Comparison of ENCODE assay signal across 8 cellular contexts in genomic region chr6:44270526-44271405, GRCh38. TPM values are rescaled to one million over a fixed set of nuclear protein-coding genes. Genes with fewer than 3 reads are reported as not detected.
A peak's percentile ranks its signal among the peaks of the same experiment; 100 is the strongest.
DNase-seq lines count a peak whose midpoint lies in the region; ATAC-seq, FAIRE-seq and TF ChIP-seq lines count a peak whose summit lies in the region.

No MANE protein-coding gene starts in this region.

- CTCF ChIA-PET in A549 (lab: Yijun Ruan, JAX) = interaction anchor here (0.8 to 6.2 kb wide), 5 partner anchors 14 to 73 kb away, joined by 3 to 181 read pairs (median 4); no protein-coding TSS in a partner anchor
- CTCF ChIA-PET in activated CD4-positive, alpha-beta memory T cell treated with anti-CD3 and anti-CD28 coated beads for 36 hours (lab: Charles Lee) = interaction anchor here (0.9 to 5.2 kb wide), 5 partner anchors 14 to 66 kb away, joined by 3 to 184 read pairs (median 4); partner anchors contain the start of genes AARS2 and SLC29A1
- CTCF ChIA-PET in HepG2 (lab: Yijun Ruan, JAX; ENCODE audit: low intra/inter-chr PET ratio, low total read pairs) = interaction anchor here (4.3 kb wide), 1 partner anchor 67 kb away, joined by 65 read pairs; no protein-coding TSS in a partner anchor

- H3K9me3 Mint-ChIP-seq in H9 = no peaks in the 10 kb centered on the region
- H3K9me3 Mint-ChIP-seq in activated CD4-positive, alpha-beta memory T cell treated with anti-CD3 and anti-CD28 coated beads for 36 hours = no peaks in the 10 kb centered on the region

- H3K36me3 ChIP-seq in HepG2 (replicated peaks in 1 of 2; ENCODE audit: control insufficient read depth in 1 of 2, insufficient read depth in 2 of 2, low read length in 2 of 2) = no peaks in the 10 kb centered on the region

- no TSS peak for BruUV-seq in HepG2 (replicated peaks; lab: Mats Ljungman, UMichigan)

- TF ChIP-seq EP300 in A549 (IDR thresholded peaks at IDR 0.05) (no peak), HepG2 (IDR thresholded peaks at IDR 0.05; ENCODE audit: low read depth in 2 of 2, low read length in 2 of 2) (no peak), HepG2 (CRISPR knock-in tag; IDR thresholded peaks at IDR 0.05; ENCODE audit: borderline replicate concordance) (no peak)

- H4K91ac ChIP-seq in H9 (ENCODE audit: insufficient read length, low read depth, low read length) = no peak overlapping the region

- no peak overlapping the region for H2BK120ac ChIP-seq in H9 (ENCODE audit: low read depth, low read length, poor library complexity, severe bottlenecking)

- intact Hi-C loops in activated CD4-positive, alpha-beta memory T cell treated with anti-CD3 and anti-CD28 coated beads for 36 hours (cut with micrococcal nuclease) = no loop called here
- intact Hi-C loops in HepG2 (cut with micrococcal nuclease; ENCODE audit: unreplicated experiment) = no loop called here

- H3K4me2 ChIP-seq in A549 (peak overlapping the region; percentile 96), H9 (ENCODE audit: insufficient read depth, insufficient read length, low read length) (peak overlapping the region; percentile 22), HepG2 (ENCODE audit: low read depth, low read length) (peak overlapping the region; percentile 29; the same call in 1 of the 2 replicates)

- no peak for DNase-seq in A549 (ENCODE audit: low read depth in 1 of 2, low spot score in 1 of 2)
- DNase-seq in H9 = peak; percentile 73
- no peak for DNase-seq in activated CD4-positive, alpha-beta memory T cell treated with anti-CD3 and anti-CD28 coated beads for 36 hours
- DNase-seq in HepG2 (ENCODE audit: low spot score) = no peak
- no peak for DNase-seq in D721Med (ENCODE audit: insufficient read length, low spot score)
- DNase-seq in GM20000 (ENCODE audit: low spot score) = no peak

- H4K5ac ChIP-seq in H9 (ENCODE audit: insufficient read length, low read depth, low read length) = no peak overlapping the region

- H3K4me3 ChIP-seq in A549 (peak overlapping the region; percentile 53), HepG2 (replicated peaks in 1 of 3; ENCODE audit: insufficient read depth in 1 of 3, low read depth in 2 of 3, low read length in 3 of 3) (peak overlapping the region; percentile 33 to 62 (median 42); a peak in 5 of 6 replicates)

- H2AFZ ChIP-seq in H9 (ENCODE audit: low read length) (no peak overlapping the region), HepG2 (ENCODE audit: low read length) (no peak overlapping the region)

- H2BK12ac ChIP-seq in H9 (ENCODE audit: insufficient read length, low read depth, low read length) = no peak overlapping the region

- no peak overlapping the region for H2AK5ac ChIP-seq in H9 (ENCODE audit: insufficient read length, low read length)

- no peak overlapping the region for H3K9ac ChIP-seq in H9 (ENCODE audit: extremely low read depth, insufficient read length, low read length)
- no peak overlapping the region for H3K9ac ChIP-seq in HepG2 (ENCODE audit: insufficient read depth, low read depth, low read length)

- no peak overlapping the region for H3K23ac ChIP-seq in H9 (ENCODE audit: insufficient read length, low read depth, low read length)

- H2BK5ac ChIP-seq in H9 (ENCODE audit: insufficient read length, low read length) = no peak overlapping the region

- H3K79me2 ChIP-seq in H9 (ENCODE audit: insufficient read depth, low read length) (no peaks in the 10 kb centered on the region), HepG2 (ENCODE audit: insufficient read depth, low read length) (no peaks in the 10 kb centered on the region)

- H2BK20ac ChIP-seq in H9 (ENCODE audit: low read depth, low read length, poor library complexity, severe bottlenecking) = no peak overlapping the region

- TF ChIP-seq CTCF in A549 (IDR thresholded peaks at IDR 0.05) (no peak), H9 (conservative IDR thresholded peaks at IDR 0.05) (no peak), HepG2 (CRISPR knock-in tag; IDR thresholded peaks at IDR 0.05) (no peak), D721Med (IDR thresholded peaks at IDR 0.05; ENCODE audit: insufficient read depth, missing control alignments) (no peak), GM20000 (IDR thresholded peaks at IDR 0.05; ENCODE audit: extremely low read depth, missing control alignments) (no peak)

- H3K23me2 ChIP-seq in H9 (ENCODE audit: insufficient read length, low read depth, low read length, poor library complexity, severe bottlenecking) = peaks cover 5% of the 10 kb centered on the region

- POLR2A ChIA-PET in A549 (lab: Yijun Ruan, JAX) = interaction anchor here (0.6 kb wide), 1 partner anchor 24 kb away, joined by 3 read pairs; the partner anchor contains the start of gene HSP90AB1
- POLR2A ChIA-PET in activated CD4-positive, alpha-beta memory T cell treated with anti-CD3 and anti-CD28 coated beads for 36 hours (lab: Charles Lee) = interaction anchor here (1.0 kb wide), 1 partner anchor 42 kb away, joined by 3 read pairs; the partner anchor contains the start of gene AARS2
- POLR2A ChIA-PET in HepG2 (lab: Yijun Ruan, JAX) = interaction anchor here (0.6 to 1.1 kb wide), 3 partner anchors 14 to 42 kb away, joined by 3 to 5 read pairs (median 3); partner anchors contain the start of genes AARS2 and SLC35B2

- H3K4me3 Mint-ChIP-seq in H9 = peak overlapping the region; percentile 68 to 88
- peak overlapping the region; percentile 26 for H3K4me3 Mint-ChIP-seq in activated CD4-positive, alpha-beta memory T cell treated with anti-CD3 and anti-CD28 coated beads for 36 hours

- H3K4me1 Mint-ChIP-seq in H9 = peaks cover 26 to 45% of the 10 kb centered on the region in 2 experiments
- peaks cover 28% of the 10 kb centered on the region for H3K4me1 Mint-ChIP-seq in activated CD4-positive, alpha-beta memory T cell treated with anti-CD3 and anti-CD28 coated beads for 36 hours (ENCODE audit: low read depth)

- ATAC-seq in A549 (no peak), HepG2 (no peak), GM18873 (IDR thresholded peaks at IDR 0.05; ENCODE audit: low FRiP score, unreplicated experiment) (no peak), GM21717 (IDR thresholded peaks at IDR 0.05; ENCODE audit: unreplicated experiment) (no peak)

- H3K4ac ChIP-seq in H9 (ENCODE audit: low read depth, low read length) = no peak overlapping the region

- H3K14ac ChIP-seq in H9 (ENCODE audit: insufficient read depth, low read length) = no peak overlapping the region

- H2BK15ac ChIP-seq in H9 (ENCODE audit: low read depth, low read length) = no peak overlapping the region

- no peaks in the 10 kb centered on the region for H3K79me1 ChIP-seq in H9 (ENCODE audit: insufficient read depth, low read depth, low read length, poor library complexity, severe bottlenecking)

- no peak overlapping the region for H3K56ac ChIP-seq in H9 (ENCODE audit: insufficient read length, low read depth, low read length)

- H3K4me1 ChIP-seq in A549 (peaks cover 2% of the 10 kb centered on the region; the same call in 1 of the 3 replicates), H9 (ENCODE audit: insufficient read depth, low read length) (peaks cover 12% of the 10 kb centered on the region; the same call in 1 of the 2 replicates), HepG2 (ENCODE audit: insufficient read depth, low read length) (peaks cover 31% of the 10 kb centered on the region)

- no peak overlapping the region for H3T11ph ChIP-seq in H9 (ENCODE audit: low read length)

- H3K27me3 Mint-ChIP-seq in H9 (ENCODE audit: low read depth) = peaks cover 20% of the 10 kb centered on the region
- H3K27me3 Mint-ChIP-seq in activated CD4-positive, alpha-beta memory T cell treated with anti-CD3 and anti-CD28 coated beads for 36 hours = peaks cover 50% of the 10 kb centered on the region

- no peak for TF ChIP-seq POLR2A in A549 (IDR thresholded peaks at IDR 0.05; ENCODE audit: low read length)
- TF ChIP-seq POLR2A in HepG2 (IDR thresholded peaks at IDR 0.05; ENCODE audit: insufficient read depth in 1 of 2, low read depth in 2 of 2, low read length in 2 of 2) = no peak

- FAIRE-seq in A549 (lab: Jason Lieb, UNC) (no peak), HepG2 (lab: Jason Lieb, UNC) (no peak), D721Med (lab: Jason Lieb, UNC) (no peak)

- no peaks in the 10 kb centered on the region; a peak in 1 of 7 replicates for H3K36me3 Mint-ChIP-seq in H9 (ENCODE audit: insufficient read depth in 1 of 3, low read depth in 3 of 3)
- no peaks in the 10 kb centered on the region for H3K36me3 Mint-ChIP-seq in activated CD4-positive, alpha-beta memory T cell treated with anti-CD3 and anti-CD28 coated beads for 36 hours

- no peak overlapping the region for H3K27ac Mint-ChIP-seq in H9
- no peak overlapping the region for H3K27ac Mint-ChIP-seq in activated CD4-positive, alpha-beta memory T cell treated with anti-CD3 and anti-CD28 coated beads for 36 hours

- H3K9me3 ChIP-seq in A549 (no peaks in the 10 kb centered on the region), H9 (ENCODE audit: control insufficient read depth, low read depth, low read length) (no peaks in the 10 kb centered on the region), HepG2 (ENCODE audit: low read length) (no peaks in the 10 kb centered on the region)

- in situ Hi-C loops in HepG2 (cut with HindIII; ENCODE audit: extremely low pct_ligation_motif_present, low pct_unique_long_range_greater_than_20kb) = loop anchor here (5.0 kb wide), 1 partner anchor 67 kb away; no protein-coding TSS in a partner anchor

- no peak overlapping the region for H4K8ac ChIP-seq in H9 (replicated peaks; ENCODE audit: insufficient read length, low read depth, low read length)

- H3K27ac ChIP-seq in A549 (peak overlapping the region; percentile 5 to 75; a peak in 3 of 6 replicates), H9 (ENCODE audit: insufficient read length, low read depth, low read length) (no peak overlapping the region), HepG2 (ENCODE audit: extremely low read length, insufficient read depth, low read length) (no peak overlapping the region)

- TF ChIP-seq RAD21 in A549 (conservative IDR thresholded peaks at IDR 0.05 in 1 of 2, IDR thresholded peaks at IDR 0.05 in 1 of 2) (no peak), HepG2 (CRISPR knock-in tag; IDR thresholded peaks at IDR 0.05) (no peak)

- H4K20me1 ChIP-seq in H9 (ENCODE audit: control insufficient read depth, insufficient read depth, insufficient read length) (no peaks in the 10 kb centered on the region), HepG2 (ENCODE audit: insufficient read depth, low read length) (no peaks in the 10 kb centered on the region)

- no peak overlapping the region for H3K18ac ChIP-seq in H9 (ENCODE audit: insufficient read length, low read depth, low read length)

- H3K27me3 ChIP-seq in H9 (ENCODE audit: insufficient read depth, low read length) (peaks cover 7% of the 10 kb centered on the region; the same call in 1 of the 2 replicates), HepG2 (ENCODE audit: control insufficient read depth in 1 of 2, insufficient read depth in 2 of 2, low read length in 2 of 2) (peaks cover 20 to 66% of the 10 kb centered on the region in 2 experiments)

- WGBS in A549 (ENCODE audit: missing lambda C conversion rate) = 45% methylated on average over 4 of the region's 90 CpGs
- no CpG with 5 or more reads among the region's 90 CpGs for WGBS in H9 (ENCODE audit: extremely low coverage, insufficient read length, low lambda C conversion rate)
- 7% methylated on average over 17 of the region's 90 CpGs for WGBS in HepG2 (ENCODE audit: low lambda C conversion rate)

RNA-seq across cellular contexts. Expression of gene TMEM151B, which starts 0.5 kb away (rescaled TPM):
- polyA plus RNA-seq in A549 (2011; rRNA removed) (0.01 TPM in 1 of 2 replicates, not detected in the other), A549 (2017; fragmentation: RNase III; extraction: RNeasy Plus Mini Kit Qiagen cat#74134 plus additional on column Dnase treatment) (0.01 to 0.03 TPM in 2 of 3 replicates, not detected in the other), HepG2 (2011; rRNA removed) (0.01 TPM in 1 of 2 replicates, not detected in the other)
- 0.01 TPM in 2 replicates for polyA plus RNA-seq in A549 (2012; cell fraction: cytosol; rRNA removed)
- polyA plus RNA-seq in A549 (2012; cell fraction: nucleus; rRNA removed) = 0.02 and 0.04 TPM in 2 replicates
- polyA minus RNA-seq in A549 (2011; rRNA and poly(A)+ RNA removed) = not detected in 2 replicates
- total RNA-seq in H9 (2021) (2.4 and 2.7 TPM in 2 replicates), HepG2 (2016; rRNA removed; fragmentation: Illumina TruSeq; extraction: Trizol) (not detected in 2 replicates)
- total RNA-seq in activated CD4-positive, alpha-beta memory T cell treated with anti-CD3 and anti-CD28 coated beads for 36 hours = under 1 TPM; 0.07 to 0.12 TPM
- total RNA-seq in HepG2 (2016; cell fraction: cytosol; rRNA removed; fragmentation: Illumina TruSeq; extraction: Trizol; ENCODE audit: low read depth) = not detected in 2 replicates
- total RNA-seq in HepG2 (2016; cell fraction: insoluble cytoplasmic fraction; rRNA removed; fragmentation: Illumina TruSeq; extraction: Trizol) = 0.06 TPM in 1 of 2 replicates, not detected in the other
- not detected in 2 replicates for total RNA-seq in HepG2 (2016; cell fraction: membrane; rRNA removed; fragmentation: Illumina TruSeq; extraction: Trizol)
- not detected in 2 replicates for total RNA-seq in HepG2 (2016; cell fraction: nucleus; rRNA removed; fragmentation: Illumina TruSeq; extraction: Trizol)
- polyA plus RNA-seq in HepG2 (2011; cell fraction: cytosol; rRNA removed) = 0.01 TPM in 1 of 2 replicates, not detected in the other
- 0.02 TPM in 1 of 2 replicates, not detected in the other for polyA plus RNA-seq in HepG2 (2011; cell fraction: nucleus; rRNA removed)
- 0.19 TPM in 2 replicates for polyA plus RNA-seq in HepG2 (2012)
- polyA plus RNA-seq in HepG2 (2016; cell fraction: cytosol; fragmentation: Illumina TruSeq; extraction: Trizol; ENCODE audit: low read depth) = not detected in 2 replicates
- not detected in 2 replicates for polyA plus RNA-seq in HepG2 (2016; cell fraction: insoluble cytoplasmic fraction; fragmentation: Illumina TruSeq; extraction: Trizol; ENCODE audit: low read depth)
- not detected in 2 replicates for polyA plus RNA-seq in HepG2 (2016; cell fraction: membrane; fragmentation: Illumina TruSeq; extraction: Trizol; ENCODE audit: low read depth)
- polyA plus RNA-seq in HepG2 (2016; cell fraction: nucleus; fragmentation: Illumina TruSeq; extraction: Trizol; ENCODE audit: insufficient read depth, low read depth) = not detected in 2 replicates
- not detected in 2 replicates for polyA minus RNA-seq in HepG2 (2011; rRNA and poly(A)+ RNA removed; ENCODE audit: low replicate concordance)
- not detected in 2 replicates for polyA minus RNA-seq in HepG2 (2011; cell fraction: cytosol; rRNA and poly(A)+ RNA removed)
- polyA minus RNA-seq in HepG2 (2011; cell fraction: nucleus; rRNA and poly(A)+ RNA removed) = not detected in 2 replicates

RNA-seq across cellular contexts. Expression of gene NFKBIE, which starts 5.4 kb away (rescaled TPM):
- polyA plus RNA-seq in A549 (2011; rRNA removed) = 6.2 and 6.3 TPM in 2 replicates
- polyA plus RNA-seq in A549 (2012; cell fraction: cytosol; rRNA removed) = 8.2 and 10.8 TPM in 2 replicates
- polyA plus RNA-seq in A549 (2012; cell fraction: nucleus; rRNA removed) = 13.6 and 19.5 TPM in 2 replicates
- 5.6 to 9.1 TPM (median 6.0 TPM) in 3 replicates for polyA plus RNA-seq in A549 (2017; fragmentation: RNase III; extraction: RNeasy Plus Mini Kit Qiagen cat#74134 plus additional on column Dnase treatment)
- 2.8 and 4.1 TPM in 2 replicates for polyA minus RNA-seq in A549 (2011; rRNA and poly(A)+ RNA removed)
- total RNA-seq in H9 (2021) = 9.7 and 12.1 TPM in 2 replicates
- total RNA-seq in activated CD4-positive, alpha-beta memory T cell treated with anti-CD3 and anti-CD28 coated beads for 36 hours = 10 to 100 TPM; 24.7 to 25.1 TPM
- 14.5 and 15.0 TPM in 2 replicates for total RNA-seq in HepG2 (2016; rRNA removed; fragmentation: Illumina TruSeq; extraction: Trizol)
- total RNA-seq in HepG2 (2016; cell fraction: cytosol; rRNA removed; fragmentation: Illumina TruSeq; extraction: Trizol; ENCODE audit: low read depth) = 5.3 and 5.4 TPM in 2 replicates
- total RNA-seq in HepG2 (2016; cell fraction: insoluble cytoplasmic fraction; rRNA removed; fragmentation: Illumina TruSeq; extraction: Trizol) = 15.7 and 16.3 TPM in 2 replicates
- total RNA-seq in HepG2 (2016; cell fraction: membrane; rRNA removed; fragmentation: Illumina TruSeq; extraction: Trizol) = 10.7 and 10.8 TPM in 2 replicates
- 8.5 and 11.8 TPM in 2 replicates for total RNA-seq in HepG2 (2016; cell fraction: nucleus; rRNA removed; fragmentation: Illumina TruSeq; extraction: Trizol)
- polyA plus RNA-seq in HepG2 (2011; rRNA removed) = 6.7 and 8.5 TPM in 2 replicates
- polyA plus RNA-seq in HepG2 (2011; cell fraction: cytosol; rRNA removed) = 7.7 and 9.3 TPM in 2 replicates
- 11.7 and 15.6 TPM in 2 replicates for polyA plus RNA-seq in HepG2 (2011; cell fraction: nucleus; rRNA removed)
- 7.1 TPM in 2 replicates for polyA plus RNA-seq in HepG2 (2012)
- polyA plus RNA-seq in HepG2 (2016; cell fraction: cytosol; fragmentation: Illumina TruSeq; extraction: Trizol; ENCODE audit: low read depth) = 3.3 and 4.0 TPM in 2 replicates
- polyA plus RNA-seq in HepG2 (2016; cell fraction: insoluble cytoplasmic fraction; fragmentation: Illumina TruSeq; extraction: Trizol; ENCODE audit: low read depth) = 14.6 and 14.8 TPM in 2 replicates
- 5.7 and 7.3 TPM in 2 replicates for polyA plus RNA-seq in HepG2 (2016; cell fraction: membrane; fragmentation: Illumina TruSeq; extraction: Trizol; ENCODE audit: low read depth)
- polyA plus RNA-seq in HepG2 (2016; cell fraction: nucleus; fragmentation: Illumina TruSeq; extraction: Trizol; ENCODE audit: insufficient read depth, low read depth) = 14.2 and 16.3 TPM in 2 replicates
- polyA minus RNA-seq in HepG2 (2011; rRNA and poly(A)+ RNA removed; ENCODE audit: low replicate concordance) = 3.3 and 10.9 TPM in 2 replicates
- 4.6 and 6.2 TPM in 2 replicates for polyA minus RNA-seq in HepG2 (2011; cell fraction: cytosol; rRNA and poly(A)+ RNA removed)
- 4.5 and 8.3 TPM in 2 replicates for polyA minus RNA-seq in HepG2 (2011; cell fraction: nucleus; rRNA and poly(A)+ RNA removed)

RNA-seq across cellular contexts. Expression of gene SLC35B2, which starts 13.4 kb away (rescaled TPM):
- 44.5 and 61.4 TPM in 2 replicates for polyA plus RNA-seq in A549 (2011; rRNA removed)
- 56.6 and 84.2 TPM in 2 replicates for polyA plus RNA-seq in A549 (2012; cell fraction: cytosol; rRNA removed)
- 60.0 and 63.0 TPM in 2 replicates for polyA plus RNA-seq in A549 (2012; cell fraction: nucleus; rRNA removed)
- 38.7 to 45.6 TPM (median 45.5 TPM) in 3 replicates for polyA plus RNA-seq in A549 (2017; fragmentation: RNase III; extraction: RNeasy Plus Mini Kit Qiagen cat#74134 plus additional on column Dnase treatment)
- polyA minus RNA-seq in A549 (2011; rRNA and poly(A)+ RNA removed) = 44.0 and 52.2 TPM in 2 replicates
- 34.5 and 36.1 TPM in 2 replicates for total RNA-seq in H9 (2021)
- 10 to 100 TPM; 16.5 to 16.8 TPM for total RNA-seq in activated CD4-positive, alpha-beta memory T cell treated with anti-CD3 and anti-CD28 coated beads for 36 hours
- 34.9 and 61.1 TPM in 2 replicates for total RNA-seq in HepG2 (2016; rRNA removed; fragmentation: Illumina TruSeq; extraction: Trizol)
- 21.2 and 24.1 TPM in 2 replicates for total RNA-seq in HepG2 (2016; cell fraction: cytosol; rRNA removed; fragmentation: Illumina TruSeq; extraction: Trizol; ENCODE audit: low read depth)
- total RNA-seq in HepG2 (2016; cell fraction: insoluble cytoplasmic fraction; rRNA removed; fragmentation: Illumina TruSeq; extraction: Trizol) = 35.1 and 62.8 TPM in 2 replicates
- total RNA-seq in HepG2 (2016; cell fraction: membrane; rRNA removed; fragmentation: Illumina TruSeq; extraction: Trizol) = 44.9 and 53.8 TPM in 2 replicates
- total RNA-seq in HepG2 (2016; cell fraction: nucleus; rRNA removed; fragmentation: Illumina TruSeq; extraction: Trizol) = 56.1 and 63.9 TPM in 2 replicates
- 148 and 168 TPM in 2 replicates for polyA plus RNA-seq in HepG2 (2011; rRNA removed)
- 139 and 176 TPM in 2 replicates for polyA plus RNA-seq in HepG2 (2011; cell fraction: cytosol; rRNA removed)
- polyA plus RNA-seq in HepG2 (2011; cell fraction: nucleus; rRNA removed) = 99.4 and 112 TPM in 2 replicates
- polyA plus RNA-seq in HepG2 (2012) = 54.8 and 61.1 TPM in 2 replicates
- polyA plus RNA-seq in HepG2 (2016; cell fraction: cytosol; fragmentation: Illumina TruSeq; extraction: Trizol; ENCODE audit: low read depth) = 26.8 and 34.1 TPM in 2 replicates
- 41.4 and 43.9 TPM in 2 replicates for polyA plus RNA-seq in HepG2 (2016; cell fraction: insoluble cytoplasmic fraction; fragmentation: Illumina TruSeq; extraction: Trizol; ENCODE audit: low read depth)
- 45.2 and 53.5 TPM in 2 replicates for polyA plus RNA-seq in HepG2 (2016; cell fraction: membrane; fragmentation: Illumina TruSeq; extraction: Trizol; ENCODE audit: low read depth)
- polyA plus RNA-seq in HepG2 (2016; cell fraction: nucleus; fragmentation: Illumina TruSeq; extraction: Trizol; ENCODE audit: insufficient read depth, low read depth) = 95.9 and 97.5 TPM in 2 replicates
- polyA minus RNA-seq in HepG2 (2011; rRNA and poly(A)+ RNA removed; ENCODE audit: low replicate concordance) = 148 and 221 TPM in 2 replicates
- polyA minus RNA-seq in HepG2 (2011; cell fraction: cytosol; rRNA and poly(A)+ RNA removed) = 47.0 and 47.4 TPM in 2 replicates
- polyA minus RNA-seq in HepG2 (2011; cell fraction: nucleus; rRNA and poly(A)+ RNA removed) = 26.1 and 26.9 TPM in 2 replicates

RNA-seq across cellular contexts. Expression of gene HSP90AB1, which starts 23.9 kb away (rescaled TPM):
- polyA plus RNA-seq in A549 (2011; rRNA removed) = 1,080 and 1,155 TPM in 2 replicates
- polyA plus RNA-seq in A549 (2012; cell fraction: cytosol; rRNA removed) = 735 and 808 TPM in 2 replicates
- 712 and 1,059 TPM in 2 replicates for polyA plus RNA-seq in A549 (2012; cell fraction: nucleus; rRNA removed)
- 1,076 to 1,211 TPM (median 1,136 TPM) in 3 replicates for polyA plus RNA-seq in A549 (2017; fragmentation: RNase III; extraction: RNeasy Plus Mini Kit Qiagen cat#74134 plus additional on column Dnase treatment)
- 601 and 692 TPM in 2 replicates for polyA minus RNA-seq in A549 (2011; rRNA and poly(A)+ RNA removed)
- 1,986 and 2,056 TPM in 2 replicates for total RNA-seq in H9 (2021)
- 1,000 to 10,000 TPM; 1,671 to 1,695 TPM for total RNA-seq in activated CD4-positive, alpha-beta memory T cell treated with anti-CD3 and anti-CD28 coated beads for 36 hours
- 1,472 and 2,212 TPM in 2 replicates for total RNA-seq in HepG2 (2016; rRNA removed; fragmentation: Illumina TruSeq; extraction: Trizol)
- total RNA-seq in HepG2 (2016; cell fraction: cytosol; rRNA removed; fragmentation: Illumina TruSeq; extraction: Trizol; ENCODE audit: low read depth) = 123 and 155 TPM in 2 replicates
- total RNA-seq in HepG2 (2016; cell fraction: insoluble cytoplasmic fraction; rRNA removed; fragmentation: Illumina TruSeq; extraction: Trizol) = 1,508 and 1,964 TPM in 2 replicates
- 383 and 490 TPM in 2 replicates for total RNA-seq in HepG2 (2016; cell fraction: membrane; rRNA removed; fragmentation: Illumina TruSeq; extraction: Trizol)
- 1,014 and 1,081 TPM in 2 replicates for total RNA-seq in HepG2 (2016; cell fraction: nucleus; rRNA removed; fragmentation: Illumina TruSeq; extraction: Trizol)
- 1,076 and 1,325 TPM in 2 replicates for polyA plus RNA-seq in HepG2 (2011; rRNA removed)
- polyA plus RNA-seq in HepG2 (2011; cell fraction: cytosol; rRNA removed) = 1,072 and 1,224 TPM in 2 replicates
- 279 and 406 TPM in 2 replicates for polyA plus RNA-seq in HepG2 (2011; cell fraction: nucleus; rRNA removed)
- polyA plus RNA-seq in HepG2 (2012) = 1,683 and 1,883 TPM in 2 replicates
- polyA plus RNA-seq in HepG2 (2016; cell fraction: cytosol; fragmentation: Illumina TruSeq; extraction: Trizol; ENCODE audit: low read depth) = 155 and 188 TPM in 2 replicates
- 2,023 and 2,380 TPM in 2 replicates for polyA plus RNA-seq in HepG2 (2016; cell fraction: insoluble cytoplasmic fraction; fragmentation: Illumina TruSeq; extraction: Trizol; ENCODE audit: low read depth)
- polyA plus RNA-seq in HepG2 (2016; cell fraction: membrane; fragmentation: Illumina TruSeq; extraction: Trizol; ENCODE audit: low read depth) = 336 and 456 TPM in 2 replicates
- polyA plus RNA-seq in HepG2 (2016; cell fraction: nucleus; fragmentation: Illumina TruSeq; extraction: Trizol; ENCODE audit: insufficient read depth, low read depth) = 1,245 and 1,272 TPM in 2 replicates
- 1,001 and 1,123 TPM in 2 replicates for polyA minus RNA-seq in HepG2 (2011; rRNA and poly(A)+ RNA removed; ENCODE audit: low replicate concordance)
- polyA minus RNA-seq in HepG2 (2011; cell fraction: cytosol; rRNA and poly(A)+ RNA removed) = 1,091 and 1,101 TPM in 2 replicates
- polyA minus RNA-seq in HepG2 (2011; cell fraction: nucleus; rRNA and poly(A)+ RNA removed) = 271 and 440 TPM in 2 replicates

RNA-seq across cellular contexts. Expression of gene AARS2, which starts 42.4 kb away (rescaled TPM):
- 4.0 and 4.3 TPM in 2 replicates for polyA plus RNA-seq in A549 (2011; rRNA removed)
- polyA plus RNA-seq in A549 (2012; cell fraction: cytosol; rRNA removed) = 7.2 and 8.3 TPM in 2 replicates
- polyA plus RNA-seq in A549 (2012; cell fraction: nucleus; rRNA removed) = 13.7 and 19.1 TPM in 2 replicates
- polyA plus RNA-seq in A549 (2017; fragmentation: RNase III; extraction: RNeasy Plus Mini Kit Qiagen cat#74134 plus additional on column Dnase treatment) = 6.2 to 6.8 TPM (median 6.6 TPM) in 3 replicates
- 9.8 and 10.9 TPM in 2 replicates for polyA minus RNA-seq in A549 (2011; rRNA and poly(A)+ RNA removed)
- total RNA-seq in H9 (2021) = 21.7 and 22.1 TPM in 2 replicates
- 10 to 100 TPM; 16.3 to 16.5 TPM for total RNA-seq in activated CD4-positive, alpha-beta memory T cell treated with anti-CD3 and anti-CD28 coated beads for 36 hours
- total RNA-seq in HepG2 (2016; rRNA removed; fragmentation: Illumina TruSeq; extraction: Trizol) = 13.7 and 24.1 TPM in 2 replicates
- total RNA-seq in HepG2 (2016; cell fraction: cytosol; rRNA removed; fragmentation: Illumina TruSeq; extraction: Trizol; ENCODE audit: low read depth) = 6.5 and 8.6 TPM in 2 replicates
- 10.9 and 25.7 TPM in 2 replicates for total RNA-seq in HepG2 (2016; cell fraction: insoluble cytoplasmic fraction; rRNA removed; fragmentation: Illumina TruSeq; extraction: Trizol)
- total RNA-seq in HepG2 (2016; cell fraction: membrane; rRNA removed; fragmentation: Illumina TruSeq; extraction: Trizol) = 4.5 and 4.6 TPM in 2 replicates
- 23.2 and 25.2 TPM in 2 replicates for total RNA-seq in HepG2 (2016; cell fraction: nucleus; rRNA removed; fragmentation: Illumina TruSeq; extraction: Trizol)
- polyA plus RNA-seq in HepG2 (2011; rRNA removed) = 7.5 and 8.3 TPM in 2 replicates
- 4.3 and 6.6 TPM in 2 replicates for polyA plus RNA-seq in HepG2 (2011; cell fraction: cytosol; rRNA removed)
- 17.7 and 21.8 TPM in 2 replicates for polyA plus RNA-seq in HepG2 (2011; cell fraction: nucleus; rRNA removed)
- 4.8 and 6.1 TPM in 2 replicates for polyA plus RNA-seq in HepG2 (2012)
- 0.89 and 0.94 TPM in 2 replicates for polyA plus RNA-seq in HepG2 (2016; cell fraction: cytosol; fragmentation: Illumina TruSeq; extraction: Trizol; ENCODE audit: low read depth)
- polyA plus RNA-seq in HepG2 (2016; cell fraction: insoluble cytoplasmic fraction; fragmentation: Illumina TruSeq; extraction: Trizol; ENCODE audit: low read depth) = 7.2 and 9.1 TPM in 2 replicates
- 1.7 and 1.8 TPM in 2 replicates for polyA plus RNA-seq in HepG2 (2016; cell fraction: membrane; fragmentation: Illumina TruSeq; extraction: Trizol; ENCODE audit: low read depth)
- polyA plus RNA-seq in HepG2 (2016; cell fraction: nucleus; fragmentation: Illumina TruSeq; extraction: Trizol; ENCODE audit: insufficient read depth, low read depth) = 27.7 and 30.3 TPM in 2 replicates
- polyA minus RNA-seq in HepG2 (2011; rRNA and poly(A)+ RNA removed; ENCODE audit: low replicate concordance) = 19.5 and 27.4 TPM in 2 replicates
- 5.3 and 5.6 TPM in 2 replicates for polyA minus RNA-seq in HepG2 (2011; cell fraction: cytosol; rRNA and poly(A)+ RNA removed)
- polyA minus RNA-seq in HepG2 (2011; cell fraction: nucleus; rRNA and poly(A)+ RNA removed) = 24.0 and 26.8 TPM in 2 replicates

Comparison
In these comparisons a context has a peak if more than half of its experiments do, and no peak if none do; other contexts are left out.
1. H3K27ac ChIP-seq: peak in A549 (2 of 2); none in H9 (single experiment) and HepG2 (single experiment).
2. H3K4me2 ChIP-seq: peak in every context shown above with its lines; median percentile 96 in A549; 29 in HepG2; 22 in H9.
3. Of the 38 proteins assayed by ChIP-seq in both HepG2 and A549: peak only in HepG2: none; only in A549: none; in both: REST; in neither: 37.